In the genomic region with DNA sequence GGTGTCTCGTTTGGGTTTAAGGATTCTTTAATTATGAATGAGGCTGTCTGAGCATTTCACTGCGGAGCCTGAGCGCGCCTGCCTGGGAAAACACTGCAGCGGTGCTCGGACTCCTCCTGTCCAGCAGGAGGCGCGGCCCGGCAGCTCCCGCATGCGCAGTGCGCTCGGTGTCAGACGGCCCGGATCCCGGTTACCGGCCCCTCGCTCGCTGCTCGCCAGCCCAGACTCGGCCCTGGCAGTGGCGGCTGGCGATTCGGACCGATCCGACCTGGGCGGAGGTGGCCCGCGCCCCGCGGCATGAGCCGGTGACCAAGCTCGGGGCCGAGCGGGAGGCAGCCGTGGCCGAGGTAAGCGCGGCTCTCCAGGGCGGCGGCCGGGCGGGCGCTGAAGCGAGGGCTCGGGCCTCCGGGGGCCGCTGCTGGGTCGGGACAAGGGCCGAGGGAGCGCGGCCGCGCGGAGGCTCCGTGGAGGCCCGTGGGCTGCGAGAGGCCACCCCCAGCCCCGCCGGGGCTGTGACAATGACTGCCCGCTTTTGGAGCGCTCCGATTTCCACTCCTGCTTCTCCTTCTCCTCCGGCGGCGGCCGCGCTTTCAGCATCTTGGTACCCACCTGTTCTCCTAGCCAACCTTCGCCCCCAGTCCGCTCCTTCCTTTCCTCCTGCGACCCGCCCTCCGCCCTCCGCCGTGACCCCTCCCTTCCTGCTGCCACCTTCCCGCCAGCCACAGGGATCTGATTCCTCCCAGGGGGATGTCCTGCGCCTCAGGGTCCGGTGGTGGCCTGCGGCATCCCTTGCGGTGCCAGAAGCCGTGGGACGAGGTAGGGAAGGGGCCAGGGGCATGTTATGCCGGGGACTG, we compare ENCODE assay signal across 1 cellular context.
TF ChIP-seq lines count a peak whose summit lies in the region.

Gene EXT2, plus strand, starts transcription at position 173 of the 854 bp plus-strand sequence. CDS start 12,035 bp downstream, outside the sequence.

TF ChIP-seq in HepG2, 621 proteins besides CTCF, POLR2A, EP300 and RAD21 (continued from another document and continues in another):
- TF ChIP-seq ZFX (CRISPR knock-in tag; IDR thresholded peaks at IDR 0.05; ENCODE audit: low read depth) (peak; percentile 95), ZNF20 (CRISPR knock-in tag; IDR thresholded peaks at IDR 0.05) (no peak), SAFB2 (CRISPR knock-in tag; IDR thresholded peaks at IDR 0.05; ENCODE audit: borderline replicate concordance, low read depth) (no peak), RAD51 (IDR thresholded peaks at IDR 0.05; ENCODE audit: borderline replicate concordance) (no peak), ZNF24 (IDR thresholded peaks at IDR 0.05) (no peak), ZNF704 (CRISPR knock-in tag; IDR thresholded peaks at IDR 0.05; ENCODE audit: borderline replicate concordance) (no peak), ZNF382 (CRISPR knock-in tag; IDR thresholded peaks at IDR 0.05; ENCODE audit: borderline replicate concordance) (no peak), ZNF550 (CRISPR knock-in tag; IDR thresholded peaks at IDR 0.05; ENCODE audit: borderline replicate concordance) (no peak), ZIK1 (CRISPR knock-in tag; IDR thresholded peaks at IDR 0.05; ENCODE audit: borderline replicate concordance, low read depth) (peak; percentile 75; the same call in 1 of the 2 replicates), MED1 (CRISPR knock-in tag; IDR thresholded peaks at IDR 0.05) (no peak), ZNF776 (CRISPR knock-in tag; IDR thresholded peaks at IDR 0.05) (0 out of 2 replicates have a peak, but pooled peaks have one; percentile 38), ZFP41 (CRISPR knock-in tag; IDR thresholded peaks at IDR 0.05; ENCODE audit: borderline replicate concordance) (no peak), LBX2 (CRISPR knock-in tag; IDR thresholded peaks at IDR 0.05; ENCODE audit: borderline replicate concordance) (no peak), JARID2 (CRISPR knock-in tag; IDR thresholded peaks at IDR 0.05; ENCODE audit: insufficient replicate concordance) (no peak), ZFP82 (CRISPR knock-in tag; IDR thresholded peaks at IDR 0.05; ENCODE audit: borderline replicate concordance) (peak; percentile 79; the same call in 1 of the 2 replicates), RXRB (CRISPR knock-in tag; IDR thresholded peaks at IDR 0.05; ENCODE audit: borderline replicate concordance) (no peak), ONECUT2 (CRISPR knock-in tag; IDR thresholded peaks at IDR 0.05) (no peak), ATAD3A (CRISPR knock-in tag; IDR thresholded peaks at IDR 0.05) (no peak), ZBTB4 (CRISPR knock-in tag; IDR thresholded peaks at IDR 0.05; ENCODE audit: borderline replicate concordance) (no peak), ZNF256 (CRISPR knock-in tag; conservative IDR thresholded peaks at IDR 0.05) (no peak), RFXANK (CRISPR knock-in tag; IDR thresholded peaks at IDR 0.05) (no peak), RCOR2 (CRISPR knock-in tag; IDR thresholded peaks at IDR 0.05) (no peak), ZNF468 (CRISPR knock-in tag; IDR thresholded peaks at IDR 0.05) (no peak), ZNF343 (CRISPR knock-in tag; IDR thresholded peaks at IDR 0.05) (no peak), SALL1 (CRISPR knock-in tag; IDR thresholded peaks at IDR 0.05) (peak; percentile 62), TBX2 (CRISPR knock-in tag; IDR thresholded peaks at IDR 0.05; ENCODE audit: borderline replicate concordance) (no peak), HOXA5 (CRISPR knock-in tag; IDR thresholded peaks at IDR 0.05) (no peak), MIXL1 (CRISPR knock-in tag; IDR thresholded peaks at IDR 0.05) (no peak), ZMAT3 (CRISPR knock-in tag; conservative IDR thresholded peaks at IDR 0.05) (no peak), ZFP36L2 (CRISPR knock-in tag; IDR thresholded peaks at IDR 0.05) (no peak), ETV6 (CRISPR knock-in tag; conservative IDR thresholded peaks at IDR 0.05) (peak; percentile 53; the same call in 1 of the 2 replicates), MBD4 (IDR thresholded peaks at IDR 0.05; ENCODE audit: borderline replicate concordance, low read length) (no peak), ZNF260 (CRISPR knock-in tag; IDR thresholded peaks at IDR 0.05; ENCODE audit: borderline replicate concordance, low read depth) (no peak), ZNF670 (CRISPR knock-in tag; IDR thresholded peaks at IDR 0.05; ENCODE audit: borderline replicate concordance) (peak; percentile 36; the same call in 1 of the 2 replicates), GZF1 (CRISPR knock-in tag; IDR thresholded peaks at IDR 0.05) (no peak), SRSF9 (IDR thresholded peaks at IDR 0.05; ENCODE audit: borderline replicate concordance, insufficient read depth, low read depth, low read length, poor library complexity, severe bottlenecking) (no peak), TCF7 (IDR thresholded peaks at IDR 0.05; ENCODE audit: low read depth) (no peak), GATA4 (IDR thresholded peaks at IDR 0.05; ENCODE audit: borderline replicate concordance, low read depth) (no peak), HOXA7 (CRISPR knock-in tag; IDR thresholded peaks at IDR 0.05) (0 out of 2 replicates have a peak, but pooled peaks have one; percentile 33)
- TF ChIP-seq, protein P1, sequence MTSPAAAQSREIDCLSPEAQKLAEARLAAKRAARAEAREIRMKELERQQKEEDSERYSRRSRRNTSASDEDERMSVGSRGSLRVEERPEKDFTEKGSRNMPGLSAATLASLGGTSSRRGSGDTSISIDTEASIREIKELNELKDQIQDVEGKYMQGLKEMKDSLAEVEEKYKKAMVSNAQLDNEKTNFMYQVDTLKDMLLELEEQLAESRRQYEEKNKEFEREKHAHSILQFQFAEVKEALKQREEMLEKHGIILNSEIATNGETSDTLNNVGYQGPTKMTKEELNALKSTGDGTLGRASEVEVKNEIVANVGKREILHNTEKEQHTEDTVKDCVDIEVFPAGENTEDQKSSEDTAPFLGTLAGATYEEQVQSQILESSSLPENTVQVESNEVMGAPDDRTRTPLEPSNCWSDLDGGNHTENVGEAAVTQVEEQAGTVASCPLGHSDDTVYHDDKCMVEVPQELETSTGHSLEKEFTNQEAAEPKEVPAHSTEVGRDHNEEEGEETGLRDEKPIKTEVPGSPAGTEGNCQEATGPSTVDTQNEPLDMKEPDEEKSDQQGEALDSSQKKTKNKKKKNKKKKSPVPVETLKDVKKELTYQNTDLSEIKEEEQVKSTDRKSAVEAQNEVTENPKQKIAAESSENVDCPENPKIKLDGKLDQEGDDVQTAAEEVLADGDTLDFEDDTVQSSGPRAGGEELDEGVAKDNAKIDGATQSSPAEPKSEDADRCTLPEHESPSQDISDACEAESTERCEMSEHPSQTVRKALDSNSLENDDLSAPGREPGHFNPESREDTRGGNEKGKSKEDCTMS (CRISPR knock-in tag; conservative IDR thresholded peaks at IDR 0.05) = no peak
- TF ChIP-seq, protein P2, sequence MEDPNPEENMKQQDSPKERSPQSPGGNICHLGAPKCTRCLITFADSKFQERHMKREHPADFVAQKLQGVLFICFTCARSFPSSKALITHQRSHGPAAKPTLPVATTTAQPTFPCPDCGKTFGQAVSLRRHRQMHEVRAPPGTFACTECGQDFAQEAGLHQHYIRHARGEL (CRISPR knock-in tag; IDR thresholded peaks at IDR 0.05) = no peak
- TF ChIP-seq, protein P3, sequence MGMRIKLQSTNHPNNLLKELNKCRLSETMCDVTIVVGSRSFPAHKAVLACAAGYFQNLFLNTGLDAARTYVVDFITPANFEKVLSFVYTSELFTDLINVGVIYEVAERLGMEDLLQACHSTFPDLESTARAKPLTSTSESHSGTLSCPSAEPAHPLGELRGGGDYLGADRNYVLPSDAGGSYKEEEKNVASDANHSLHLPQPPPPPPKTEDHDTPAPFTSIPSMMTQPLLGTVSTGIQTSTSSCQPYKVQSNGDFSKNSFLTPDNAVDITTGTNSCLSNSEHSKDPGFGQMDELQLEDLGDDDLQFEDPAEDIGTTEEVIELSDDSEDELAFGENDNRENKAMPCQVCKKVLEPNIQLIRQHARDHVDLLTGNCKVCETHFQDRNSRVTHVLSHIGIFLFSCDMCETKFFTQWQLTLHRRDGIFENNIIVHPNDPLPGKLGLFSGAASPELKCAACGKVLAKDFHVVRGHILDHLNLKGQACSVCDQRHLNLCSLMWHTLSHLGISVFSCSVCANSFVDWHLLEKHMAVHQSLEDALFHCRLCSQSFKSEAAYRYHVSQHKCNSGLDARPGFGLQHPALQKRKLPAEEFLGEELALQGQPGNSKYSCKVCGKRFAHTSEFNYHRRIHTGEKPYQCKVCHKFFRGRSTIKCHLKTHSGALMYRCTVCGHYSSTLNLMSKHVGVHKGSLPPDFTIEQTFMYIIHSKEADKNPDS (CRISPR knock-in tag; IDR thresholded peaks at IDR 0.05) = no peak
- TF ChIP-seq, protein P4, sequence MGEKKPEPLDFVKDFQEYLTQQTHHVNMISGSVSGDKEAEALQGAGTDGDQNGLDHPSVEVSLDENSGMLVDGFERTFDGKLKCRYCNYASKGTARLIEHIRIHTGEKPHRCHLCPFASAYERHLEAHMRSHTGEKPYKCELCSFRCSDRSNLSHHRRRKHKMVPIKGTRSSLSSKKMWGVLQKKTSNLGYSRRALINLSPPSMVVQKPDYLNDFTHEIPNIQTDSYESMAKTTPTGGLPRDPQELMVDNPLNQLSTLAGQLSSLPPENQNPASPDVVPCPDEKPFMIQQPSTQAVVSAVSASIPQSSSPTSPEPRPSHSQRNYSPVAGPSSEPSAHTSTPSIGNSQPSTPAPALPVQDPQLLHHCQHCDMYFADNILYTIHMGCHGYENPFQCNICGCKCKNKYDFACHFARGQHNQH (CRISPR knock-in tag; IDR thresholded peaks at IDR 0.05) = no peak; the same call in 1 of the 2 replicates
- TF ChIP-seq, protein P5, sequence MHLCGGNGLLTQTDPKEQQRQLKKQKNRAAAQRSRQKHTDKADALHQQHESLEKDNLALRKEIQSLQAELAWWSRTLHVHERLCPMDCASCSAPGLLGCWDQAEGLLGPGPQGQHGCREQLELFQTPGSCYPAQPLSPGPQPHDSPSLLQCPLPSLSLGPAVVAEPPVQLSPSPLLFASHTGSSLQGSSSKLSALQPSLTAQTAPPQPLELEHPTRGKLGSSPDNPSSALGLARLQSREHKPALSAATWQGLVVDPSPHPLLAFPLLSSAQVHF (CRISPR knock-in tag; IDR thresholded peaks at IDR 0.05) = no peak
- TF ChIP-seq, protein P6, sequence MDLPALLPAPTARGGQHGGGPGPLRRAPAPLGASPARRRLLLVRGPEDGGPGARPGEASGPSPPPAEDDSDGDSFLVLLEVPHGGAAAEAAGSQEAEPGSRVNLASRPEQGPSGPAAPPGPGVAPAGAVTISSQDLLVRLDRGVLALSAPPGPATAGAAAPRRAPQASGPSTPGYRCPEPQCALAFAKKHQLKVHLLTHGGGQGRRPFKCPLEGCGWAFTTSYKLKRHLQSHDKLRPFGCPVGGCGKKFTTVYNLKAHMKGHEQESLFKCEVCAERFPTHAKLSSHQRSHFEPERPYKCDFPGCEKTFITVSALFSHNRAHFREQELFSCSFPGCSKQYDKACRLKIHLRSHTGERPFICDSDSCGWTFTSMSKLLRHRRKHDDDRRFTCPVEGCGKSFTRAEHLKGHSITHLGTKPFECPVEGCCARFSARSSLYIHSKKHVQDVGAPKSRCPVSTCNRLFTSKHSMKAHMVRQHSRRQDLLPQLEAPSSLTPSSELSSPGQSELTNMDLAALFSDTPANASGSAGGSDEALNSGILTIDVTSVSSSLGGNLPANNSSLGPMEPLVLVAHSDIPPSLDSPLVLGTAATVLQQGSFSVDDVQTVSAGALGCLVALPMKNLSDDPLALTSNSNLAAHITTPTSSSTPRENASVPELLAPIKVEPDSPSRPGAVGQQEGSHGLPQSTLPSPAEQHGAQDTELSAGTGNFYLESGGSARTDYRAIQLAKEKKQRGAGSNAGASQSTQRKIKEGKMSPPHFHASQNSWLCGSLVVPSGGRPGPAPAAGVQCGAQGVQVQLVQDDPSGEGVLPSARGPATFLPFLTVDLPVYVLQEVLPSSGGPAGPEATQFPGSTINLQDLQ (CRISPR knock-in tag; IDR thresholded peaks at IDR 0.05) = no peak
- TF ChIP-seq, protein P7, sequence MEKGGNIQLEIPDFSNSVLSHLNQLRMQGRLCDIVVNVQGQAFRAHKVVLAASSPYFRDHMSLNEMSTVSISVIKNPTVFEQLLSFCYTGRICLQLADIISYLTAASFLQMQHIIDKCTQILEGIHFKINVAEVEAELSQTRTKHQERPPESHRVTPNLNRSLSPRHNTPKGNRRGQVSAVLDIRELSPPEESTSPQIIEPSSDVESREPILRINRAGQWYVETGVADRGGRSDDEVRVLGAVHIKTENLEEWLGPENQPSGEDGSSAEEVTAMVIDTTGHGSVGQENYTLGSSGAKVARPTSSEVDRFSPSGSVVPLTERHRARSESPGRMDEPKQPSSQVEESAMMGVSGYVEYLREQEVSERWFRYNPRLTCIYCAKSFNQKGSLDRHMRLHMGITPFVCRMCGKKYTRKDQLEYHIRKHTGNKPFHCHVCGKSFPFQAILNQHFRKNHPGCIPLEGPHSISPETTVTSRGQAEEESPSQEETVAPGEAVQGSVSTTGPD (CRISPR knock-in tag; IDR thresholded peaks at IDR 0.05) = no peak
